In the genomic region with DNA sequence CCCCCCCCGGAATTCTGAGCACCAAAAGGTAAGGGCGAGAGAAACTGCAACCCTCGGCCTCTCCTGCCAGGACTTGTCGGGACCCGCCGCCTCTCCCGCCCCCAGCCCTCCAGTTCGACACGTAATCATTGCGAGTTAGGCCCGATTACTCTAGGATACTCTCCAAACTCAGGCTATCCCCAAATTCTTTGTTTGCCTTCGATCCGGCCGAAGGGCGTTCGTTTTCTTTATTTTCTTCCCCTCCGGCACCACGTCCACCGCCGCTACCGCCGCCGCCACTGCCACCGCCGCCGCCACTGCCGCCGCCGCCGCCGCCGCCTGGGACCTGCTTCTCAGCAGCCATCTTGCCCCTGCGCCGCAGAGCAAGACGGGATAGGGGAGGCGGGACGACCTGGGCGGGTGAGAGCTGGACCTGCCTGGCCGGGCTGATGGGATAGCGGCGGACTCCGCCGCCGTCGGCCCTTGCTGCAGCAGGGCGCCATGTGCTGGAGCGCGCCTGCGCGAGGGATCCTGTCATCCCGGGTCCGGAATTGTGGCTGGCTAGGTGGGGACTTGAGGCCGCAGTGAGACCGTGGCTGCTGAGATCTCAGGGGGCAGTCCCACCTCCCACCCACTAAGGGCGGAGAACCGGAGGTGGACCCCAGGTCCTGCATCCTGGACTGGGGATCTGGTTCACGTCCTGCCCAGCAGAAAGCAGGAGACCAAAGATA, we compare ENCODE assay signal across 8 cellular contexts. TPM values are rescaled to one million over a fixed set of nuclear protein-coding genes. Genes with fewer than 3 reads are reported as not detected.
DNase-seq lines count a peak whose midpoint lies in the region; ATAC-seq and TF ChIP-seq lines count a peak whose summit lies in the region.

A gene (minus strand): TSS at position 369 of the 710 bp plus-strand sequence. CDS start 26 bp downstream, at position 343.

- peaks cover 7 to 65% (median 59%) of the 10 kb centered on the region in 9 donors for H3K4me1 ChIP-seq in heart right ventricle
- peaks cover 49 to 65% (median 52%) of the 10 kb centered on the region in 4 donors for H3K4me1 ChIP-seq in upper lobe of left lung

- TF ChIP-seq POLR2A in GM10847 (IDR thresholded peaks at IDR 0.05; ENCODE audit: extremely low read depth, insufficient read length), result peak; percentile 76
- TF ChIP-seq POLR2A in upper lobe of left lung (IDR thresholded peaks at IDR 0.05), result peak in 3 of 4 donors; percentile 47 to 82 (median 78)

- no peak for TF ChIP-seq EP300 in upper lobe of left lung (IDR thresholded peaks at IDR 0.05)

- H3K4me3 ChIP-seq in heart right ventricle, result peak within 1 kb of the TSS; percentile 68 to 99 (median 83)
- H3K4me3 ChIP-seq in upper lobe of left lung, result peak within 1 kb of the TSS; percentile 55 to 92 (median 72)

- peak; percentile 63 for DNase-seq in NCI-H1436 treated with DMSO at 0.1 percent for 48 hours (lab: John Stamatoyannopoulos, UW)
- peak; percentile 89 for DNase-seq in amniotic epithelial cell (ENCODE audit: low read depth)
- DNase-seq in heart right ventricle, result peak; percentile 92 to 93
- DNase-seq in posterior vena cava (ENCODE audit: low spot score), result peak; percentile 97
- peak; percentile 96 for DNase-seq in upper lobe of left lung

- no peak for TF ChIP-seq CTCF in heart right ventricle (IDR thresholded peaks at IDR 0.05)
- peak in 1 of 6 experiments; percentile 28 for TF ChIP-seq CTCF in upper lobe of left lung (IDR thresholded peaks at IDR 0.05)

- intact Hi-C loops in T-helper 1 cell treated with Interleukin-12 subunit alpha and Interleukin-12 subunit beta and Interleukin-4 antibody, amounts not matched to agents 30 ng/mL and 1 ng/mL, for 36 hours (cut with micrococcal nuclease), result loop anchor here (1.0 to 10.0 kb wide), 4 partner anchors 31 to 282 kb away; a partner anchor contains a TSS
- intact Hi-C loops in heart right ventricle (cut with DNase I), result no loop called here
- intact Hi-C loops in posterior vena cava (cut with DNase I), result no loop called here

- 0% methylated on average over 57 of the region's 57 CpGs for WGBS in heart right ventricle, 2 donors
- WGBS in upper lobe of left lung, 2 donors, result 1% methylated on average over 35 to 40 of the region's 57 CpGs

- H3K36me3 ChIP-seq in heart right ventricle (peaks cover 0 to 29% (median 8%) of the 10 kb centered on the region in 9 donors), upper lobe of left lung (peaks cover 8 to 27% (median 17%) of the 10 kb centered on the region in 4 donors)

- H3K27me3 ChIP-seq in heart right ventricle (peaks cover 35 to 40% (median 40%) of the 10 kb centered on the region in 7 donors), upper lobe of left lung (peaks cover 0 to 40% (median 35%) of the 10 kb centered on the region in 4 donors)

- peak; percentile 93 for ATAC-seq in HG02759 (IDR thresholded peaks at IDR 0.05; ENCODE audit: unreplicated experiment)
- peak; percentile 98 to 100 (median 100) for ATAC-seq in heart right ventricle
- ATAC-seq in upper lobe of left lung (ENCODE audit: low FRiP score in 2 of 2), result peak; percentile 97 to 99

- H3K27ac ChIP-seq in heart right ventricle, result peak within 1 kb of the TSS in 9 of 10 donors; percentile 44 to 90 (median 80)
- H3K27ac ChIP-seq in upper lobe of left lung, result peak within 1 kb of the TSS; percentile 71 to 89 (median 76)

- H3K9me3 ChIP-seq in heart right ventricle (no peaks in the 10 kb centered on the region), upper lobe of left lung (no peaks in the 10 kb centered on the region)

RNA-seq across cellular contexts. Expression of the gene that starts here (rescaled TPM):
- total RNA-seq in T-helper 1 cell treated with Interleukin-12 subunit alpha and Interleukin-12 subunit beta and Interleukin-4 antibody, amounts not matched to agents 30 ng/mL and 1 ng/mL, for 36 hours, result 110 and 111 TPM in 2 replicates
- total RNA-seq in heart right ventricle, result 10 to 100 TPM; 53.6 to 69.7 (median 63.1) TPM
- 10 to 100 TPM; 26.2 to 62.1 TPM for polyA plus RNA-seq in heart right ventricle
- 10 to 100 TPM; 45.3 to 49.1 TPM for total RNA-seq in posterior vena cava
- 10 to 100 TPM; 41.8 to 68.2 (median 56.1) TPM for total RNA-seq in upper lobe of left lung

Comparison
In these comparisons a context has a peak if more than half of its experiments do, and no peak if none do; other contexts are left out.
1. Peak in every context shown above with its lines: DNase-seq, ATAC-seq, H3K4me3 ChIP-seq and H3K27ac ChIP-seq.